In the genomic region with DNA sequence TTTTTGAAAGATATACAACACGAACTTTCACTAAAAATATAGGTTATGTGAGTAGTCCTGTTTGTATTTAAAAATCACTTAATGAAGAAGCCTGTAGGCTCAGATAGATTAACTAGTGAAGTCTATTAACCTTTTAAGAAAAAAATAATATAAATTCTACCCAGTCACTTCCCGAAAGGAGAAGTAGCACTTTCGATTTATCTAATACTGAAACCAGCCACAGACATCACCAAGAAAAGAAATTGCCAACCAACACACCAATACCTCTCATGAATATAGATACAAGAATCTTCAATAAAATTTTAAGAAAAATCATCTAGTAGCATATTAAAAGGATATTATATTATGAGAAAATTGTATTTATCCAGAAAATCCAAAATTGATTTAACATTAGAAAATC, we compare ENCODE assay signal across 26 cellular contexts.
DNase-seq lines count a peak whose midpoint lies in the region; ATAC-seq, FAIRE-seq and TF ChIP-seq lines count a peak whose summit lies in the region.
"Had no signal": no experiment of that assay in that cellular context is flagged by ENCODE, and none has a peak within 500 bp of the region (broad histone marks: within the 10 kb centered on the region; RNA-seq: fewer than 3 reads in every experiment).

No MANE protein-coding gene starts in this region.

- no peaks in the 10 kb centered on the region for H3K4me1 ChIP-seq in MM.1S (ENCODE audit: low read length)

- ATAC-seq in GM19328 (IDR thresholded peaks at IDR 0.05; ENCODE audit: unreplicated experiment) (peak; percentile 51), HG02885 (IDR thresholded peaks at IDR 0.05; ENCODE audit: poor library complexity, unreplicated experiment) (peak; percentile 85), HG02870 (IDR thresholded peaks at IDR 0.05; ENCODE audit: unreplicated experiment) (no peak), left ventricle myocardium superior (no peak)
- ATAC-seq: activated CD8-positive, alpha-beta T cell treated with anti-CD3 and anti-CD28 coated beads for 36 hours; K562; left lobe of liver; SK-N-SH treated with all-trans-retinoic acid at 6 μM for 48 hours had no signal

- DNase-seq in GM12891 (ENCODE audit: insufficient read length, low spot score) (no peak), MM.1S (peak; percentile 58), left ventricle myocardium superior (no peak), dorsolateral prefrontal cortex (no peak), HUDEP-2 (lab: John Stamatoyannopoulos, UW; ENCODE audit: unreplicated experiment in 76 of 76) (no peak)
- DNase-seq: activated CD8-positive, alpha-beta T cell treated with anti-CD3 and anti-CD28 coated beads for 36 hours; activated naive CD4-positive, alpha-beta T cell treated with Interleukin-2 at 50 U/mL for 16 hours; activated T-cell treated with anti-CD3 and anti-CD28 coated beads, Interleukin-2, amount 50 U/mL, for 24 hours; amygdala; C1 segment of cervical spinal cord; GOT3; head of caudate nucleus; NCI-H1048; NCI-H2081 treated with DMSO at 0.1 percent for 48 hours; NCI-H446 treated with DMSO at 0.1 percent for 48 hours; nephron progenitor cell; posterior cingulate gyrus; stimulated activated CD4-positive, alpha-beta T cell treated with anti-CD3 and anti-CD28 coated beads, Interleukin-1b, Interleukin-23, amount 100 ng/mL, for 48 hours; stimulated activated naive CD4-positive, alpha-beta T cell had no signal

- H3K9me2 ChIP-seq in MM.1S (replicated peaks; ENCODE audit: insufficient read depth, low read length): no peaks in the 10 kb centered on the region

- no peak for TF ChIP-seq POLR2A in GM12891 (IDR thresholded peaks at IDR 0.05; ENCODE audit: low read depth, low read length)

- H3K9me3 ChIP-seq in MM.1S (replicated peaks; ENCODE audit: insufficient read depth, low read length): no peaks in the 10 kb centered on the region; the same call in 1 of the 2 replicates

- H3K79me2 ChIP-seq in MM.1S (ENCODE audit: low read length): no peaks in the 10 kb centered on the region

- no peak overlapping the region for H3K9ac ChIP-seq in MM.1S (ENCODE audit: low read length)

- no peaks in the 10 kb centered on the region for H3F3A ChIP-seq in MM.1S (ENCODE audit: insufficient read depth, low read length)

- intact Hi-C loops in left ventricle myocardium superior (cut with micrococcal nuclease): no loop called here
- intact Hi-C loops in dorsolateral prefrontal cortex (cut with DNase I): no loop called here

- no peak overlapping the region for H3K4me2 ChIP-seq in MM.1S (ENCODE audit: low read depth, low read length)

- H3K27ac ChIP-seq in MM.1S (ENCODE audit: low read length) (no peak overlapping the region), dorsolateral prefrontal cortex (no peak overlapping the region)
- H3K27ac ChIP-seq: cardiac muscle cell had no signal

- no peak overlapping the region for H3K4me3 ChIP-seq in MM.1S (ENCODE audit: low read length)
- H3K4me3 ChIP-seq in dorsolateral prefrontal cortex: no peak overlapping the region
- H3K4me3 ChIP-seq: cardiac muscle cell, K562 had no signal

- FAIRE-seq in GM12891 (lab: Jason Lieb, UNC): no peak
- FAIRE-seq: K562 had no signal

- no peaks in the 10 kb centered on the region for H4K20me1 ChIP-seq in MM.1S (ENCODE audit: insufficient read depth, low read length)

- H3K27me3 ChIP-seq in MM.1S (replicated peaks; ENCODE audit: insufficient read depth, low read length) (no peaks in the 10 kb centered on the region), dorsolateral prefrontal cortex (no peaks in the 10 kb centered on the region)
- H3K27me3 ChIP-seq: cardiac muscle cell had no signal

- no peaks in the 10 kb centered on the region for H3K36me3 ChIP-seq in MM.1S (replicated peaks; ENCODE audit: insufficient read depth, low read length)
- H3K36me3 ChIP-seq: cardiac muscle cell had no signal

- TF ChIP-seq CTCF in MM.1S (IDR thresholded peaks at IDR 0.05; ENCODE audit: low read length) (no peak), dorsolateral prefrontal cortex (IDR thresholded peaks at IDR 0.05 in 54 of 56, conservative IDR thresholded peaks at IDR 0.05 in 2 of 56; ENCODE audit: low read depth in 1 of 56, partially characterized antibody in 56 of 56) (no peak)

- no peak overlapping the region for H2AFZ ChIP-seq in MM.1S (ENCODE audit: low read length)

TF ChIP-seq in GM12891, 5 proteins besides CTCF, POLR2A, EP300 and RAD21:
- TF ChIP-seq POLR2AphosphoS5 (IDR thresholded peaks at IDR 0.05; ENCODE audit: low read depth, low read length) (no peak), SPI1 (IDR thresholded peaks at IDR 0.05; ENCODE audit: low read depth, low read length) (peak; percentile 71)

Comparison
In these comparisons a context has a peak if more than half of its experiments do, and no peak if none do; other contexts are left out.
1. ATAC-seq: peak in GM19328 (single experiment) and HG02885 (single experiment); none in HG02870 (single experiment) and left ventricle myocardium superior (single experiment).